1 cellular context compared by ENCODE assay signal in genomic region chr14:93688794-93689193, GRCh38.
TF ChIP-seq lines count a peak whose summit lies in the region.

No MANE protein-coding gene starts in this region.

TF ChIP-seq in H1, 55 proteins besides CTCF, POLR2A, EP300 and RAD21 (continued from another document):
- no peak for TF ChIP-seq E2F6 (IDR thresholded peaks at IDR 0.05)
- TF ChIP-seq ZNF274 (IDR thresholded peaks at IDR 0.05; ENCODE audit: borderline replicate concordance, extremely low read depth, low read length), result no peak
